Comparison of ENCODE assay signal across 29 cellular contexts in genomic region chr12:9337656-9338055, GRCh38.
"Had no signal": no experiment of that assay in that cellular context is flagged by ENCODE, and none has a peak within 500 bp of the region (broad histone marks: within the 10 kb centered on the region; RNA-seq: fewer than 3 reads in every experiment).

No MANE protein-coding gene starts in this region.

- DNase-seq: naive thymus-derived CD4-positive, alpha-beta T cell; natural killer cell; occipital lobe; ovary; posterior cingulate gyrus; psoas muscle; right cardiac atrium; right lobe of liver; sigmoid colon; small intestine; spleen; stimulated activated CD4-positive, alpha-beta T cell treated with anti-CD3 and anti-CD28 coated beads, Interleukin-12 subunit alpha, Interleukin-12 subunit beta, amount 100 ng/mL, for 4 hours; stimulated activated CD4-positive, alpha-beta T cell treated with anti-CD3 and anti-CD28 coated beads, Interleukin-1b, Interleukin-23, amount 100 ng/mL, for 48 hours; stimulated activated CD4-positive, alpha-beta T cell treated with anti-CD3 and anti-CD28 coated beads, Interleukin-4, amount 100 ng/mL, for 1 hour; stimulated activated CD4-positive, alpha-beta T cell treated with anti-CD3 and anti-CD28 coated beads, Interleukin-4, amount 100 ng/mL, for 4 hours; stimulated activated CD8-positive, alpha-beta memory T cell treated with anti-CD3 and anti-CD28 coated beads, Interleukin-4, amount 100 ng/mL, for 48 hours; stimulated activated naive B cell treated with anti-CD40 and anti-IgM and Interleukin-4, amounts not matched to agents 10 μg/mL and 1 μg/mL and 100 μg/mL, for 72 hours; stimulated activated naive CD4-positive, alpha-beta T cell treated with Interleukin-2 at 50 U/mL for 16 hours; stomach; thyroid gland; trophoblast cell; upper lobe of left lung had no signal

- H3K79me2 ChIP-seq: parathyroid adenoma had no signal

- H3K27me3 Mint-ChIP-seq: progenitor cell of endocrine pancreas had no signal

- H3K4me3 ChIP-seq: neural progenitor cell, ovary, psoas muscle, right lobe of liver, sigmoid colon, spleen, stomach, thoracic aorta, thyroid gland, tibial nerve, upper lobe of left lung, vagina had no signal

- H3K4me2 ChIP-seq: neural progenitor cell had no signal

- H2AFZ ChIP-seq: neural progenitor cell, parathyroid adenoma had no signal

- H3K4me1 ChIP-seq: neural progenitor cell, parathyroid adenoma, psoas muscle, right lobe of liver, spleen, stomach, thyroid gland, tibial nerve, upper lobe of left lung had no signal

- H3K36me3 ChIP-seq: neural progenitor cell, ovary, right lobe of liver, sigmoid colon, spleen, stomach, thoracic aorta, thyroid gland, tibial nerve, upper lobe of left lung, vagina had no signal

- ATAC-seq: naive thymus-derived CD4-positive, alpha-beta T cell; natural killer cell; psoas muscle; right cardiac atrium; right lobe of liver; stimulated activated naive B cell treated with anti-CD40 and anti-IgM and Interleukin-4, amounts not matched to agents 10 μg/mL and 1 μg/mL and 100 μg/mL, for 72 hours had no signal

- H3K9ac ChIP-seq: neural progenitor cell, parathyroid adenoma had no signal

- H3K9me3 ChIP-seq: ovary, psoas muscle, right lobe of liver, sigmoid colon, thoracic aorta, thyroid gland, vagina had no signal

- H3K27me3 ChIP-seq: neural progenitor cell, ovary, right lobe of liver, sigmoid colon, spleen, stomach, thyroid gland, tibial nerve, upper lobe of left lung, vagina had no signal

- H3K27ac Mint-ChIP-seq: natural killer cell; neural progenitor cell; progenitor cell of endocrine pancreas; stimulated activated naive B cell treated with anti-CD40 and anti-IgM and Interleukin-4, amounts not matched to agents 10 μg/mL and 1 μg/mL and 100 μg/mL, for 72 hours had no signal

- H3K4me3 Mint-ChIP-seq: naive thymus-derived CD4-positive, alpha-beta T cell; natural killer cell; nephron; neural progenitor cell; stimulated activated naive B cell treated with anti-CD40 and anti-IgM and Interleukin-4, amounts not matched to agents 10 μg/mL and 1 μg/mL and 100 μg/mL, for 72 hours had no signal

- H3K36me3 Mint-ChIP-seq: natural killer cell had no signal

- H3K27ac ChIP-seq: neural progenitor cell, ovary, parathyroid adenoma, psoas muscle, right lobe of liver, sigmoid colon, spleen, stomach, thoracic aorta, thyroid gland, tibial nerve, upper lobe of left lung, vagina had no signal
